In the genomic region with DNA sequence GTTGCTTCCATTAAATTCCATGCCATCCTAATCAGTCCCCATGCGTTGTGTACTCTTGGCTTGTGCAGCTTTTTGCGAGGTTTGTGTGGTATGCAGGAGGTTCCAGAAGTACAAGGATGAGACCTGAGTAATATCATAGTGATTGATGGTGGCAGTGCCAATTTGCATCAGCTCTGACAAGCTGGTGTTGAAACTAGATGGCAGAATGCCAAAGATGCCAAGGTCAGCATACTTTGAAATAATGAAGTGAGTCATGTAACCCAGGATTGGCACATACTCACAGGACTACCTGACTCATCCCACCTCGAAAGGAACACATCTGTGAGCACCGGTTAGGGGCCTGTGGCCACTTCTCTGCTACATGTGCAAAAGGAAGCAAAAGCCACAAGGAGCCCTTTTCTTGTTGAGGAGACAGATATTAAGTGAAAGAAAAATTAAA, we compare ENCODE assay signal across 8 cellular contexts. TPM values are rescaled to one million over a fixed set of nuclear protein-coding genes. Genes with fewer than 3 reads are reported as not detected.
DNase-seq lines count a peak whose midpoint lies in the region; ATAC-seq and TF ChIP-seq lines count a peak whose summit lies in the region.

No MANE protein-coding gene starts in this region.

- H3K27me3 ChIP-seq in DND-41 (ENCODE audit: insufficient read depth, low read length, poor library complexity) (no peaks in the 10 kb centered on the region), thymus (ENCODE audit: control insufficient read depth, insufficient read depth) (no peaks in the 10 kb centered on the region)

- H4K20me1 ChIP-seq in DND-41 (ENCODE audit: insufficient read depth, low read length) = 0 out of 2 replicates have a peak, but pooled peaks cover 3% of the 10 kb centered on the region

- ATAC-seq in DND-41 (ENCODE audit: insufficient read depth, low read depth) = peak; percentile 81
- peak; percentile 87 for ATAC-seq in GM21786 (IDR thresholded peaks at IDR 0.05; ENCODE audit: unreplicated experiment)

- H3K9me3 ChIP-seq in DND-41 (ENCODE audit: insufficient read depth, low read length, severe bottlenecking) (no peaks in the 10 kb centered on the region), KOPT-K1 (ENCODE audit: insufficient read depth, low read length, poor library complexity, severe bottlenecking) (no peaks in the 10 kb centered on the region), thymus (ENCODE audit: control insufficient read depth) (no peaks in the 10 kb centered on the region)

- H3K27ac ChIP-seq in DND-41 (ENCODE audit: low read length) = peak overlapping the region; percentile 24; the same call in 1 of the 2 replicates
- peak overlapping the region; percentile 44 for H3K27ac ChIP-seq in KOPT-K1 (ENCODE audit: low read depth, low read length, poor library complexity, severe bottlenecking)
- peak overlapping the region; percentile 46 for H3K27ac ChIP-seq in caudate nucleus (ENCODE audit: low read depth, low read length)
- H3K27ac ChIP-seq in thymus (ENCODE audit: low read depth) = peak overlapping the region; percentile 93

- TF ChIP-seq CTCF in DND-41 (IDR thresholded peaks at IDR 0.05; ENCODE audit: borderline replicate concordance, extremely low read depth, low read length, poor library complexity, severe bottlenecking) = no peak

- peaks cover 3% of the 10 kb centered on the region; the same call in 1 of the 2 replicates for H3K79me2 ChIP-seq in DND-41 (ENCODE audit: insufficient read depth, low read length)

- no peaks in the 10 kb centered on the region for H3K36me3 ChIP-seq in DND-41 (ENCODE audit: insufficient read depth, low read length)
- H3K36me3 ChIP-seq in KOPT-K1 (ENCODE audit: insufficient read depth, low read length) = no peaks in the 10 kb centered on the region
- no peaks in the 10 kb centered on the region for H3K36me3 ChIP-seq in thymus (ENCODE audit: control insufficient read depth, insufficient read depth)

- no peak overlapping the region for H2AFZ ChIP-seq in DND-41 (ENCODE audit: low read depth, low read length)

- H3K4me1 ChIP-seq in DND-41 (ENCODE audit: insufficient read depth, low read length) (peaks cover 18% of the 10 kb centered on the region), thymus (ENCODE audit: control insufficient read depth, insufficient read depth, low read length) (peaks cover 45% of the 10 kb centered on the region)

- H3K4me2 ChIP-seq in DND-41 (ENCODE audit: insufficient read depth, low read length) = 0 out of 2 replicates have a peak overlapping the region, but pooled peaks have one; percentile 7

- DNase-seq in DND-41 (peak; percentile 46), UCSD-AML1 (lab: John Stamatoyannopoulos, UW; ENCODE audit: unreplicated experiment) (peak; percentile 23), caudate nucleus (lab: John Stamatoyannopoulos, UW) (peak in 15 of 61 donors; percentile 5 to 86 (median 28)), myocyte (ENCODE audit: low read depth) (peak; percentile 74), GM19240 (ENCODE audit: insufficient read length, low spot score) (no peak)

- no peak overlapping the region for H3K9ac ChIP-seq in DND-41 (ENCODE audit: low read depth, low read length)

- WGBS in thymus = 24% methylated on average over 4 of the region's 4 CpGs

- H3K4me3 ChIP-seq in DND-41 (ENCODE audit: low read depth in 1 of 2, low read length in 2 of 2) = no peak overlapping the region
- peak overlapping the region; percentile 35 for H3K4me3 ChIP-seq in thymus (ENCODE audit: low read length)

RNA-seq across cellular contexts. Expression of gene KAT2B, which starts 14.3 kb away (rescaled TPM):
- total RNA-seq in myocyte = 25.3 and 26.6 TPM in 2 replicates
- 7.0 TPM for polyA plus RNA-seq in myocyte (2012)
- polyA plus RNA-seq in thymus = 38.4 TPM

RNA-seq across cellular contexts. Expression of gene PP2D1, which starts 42.5 kb away (rescaled TPM):
- total RNA-seq in myocyte = not detected in 2 replicates
- polyA plus RNA-seq in myocyte (2012) = 0.14 TPM
- not detected for polyA plus RNA-seq in thymus

Comparison
In these comparisons a context has a peak if more than half of its experiments do, and no peak if none do; other contexts are left out.
1. H3K27ac ChIP-seq: peak in every context shown above with its lines; median percentile 93 in thymus; 46 in caudate nucleus; 44 in KOPT-K1; 24 in DND-41.